In the genomic region with DNA sequence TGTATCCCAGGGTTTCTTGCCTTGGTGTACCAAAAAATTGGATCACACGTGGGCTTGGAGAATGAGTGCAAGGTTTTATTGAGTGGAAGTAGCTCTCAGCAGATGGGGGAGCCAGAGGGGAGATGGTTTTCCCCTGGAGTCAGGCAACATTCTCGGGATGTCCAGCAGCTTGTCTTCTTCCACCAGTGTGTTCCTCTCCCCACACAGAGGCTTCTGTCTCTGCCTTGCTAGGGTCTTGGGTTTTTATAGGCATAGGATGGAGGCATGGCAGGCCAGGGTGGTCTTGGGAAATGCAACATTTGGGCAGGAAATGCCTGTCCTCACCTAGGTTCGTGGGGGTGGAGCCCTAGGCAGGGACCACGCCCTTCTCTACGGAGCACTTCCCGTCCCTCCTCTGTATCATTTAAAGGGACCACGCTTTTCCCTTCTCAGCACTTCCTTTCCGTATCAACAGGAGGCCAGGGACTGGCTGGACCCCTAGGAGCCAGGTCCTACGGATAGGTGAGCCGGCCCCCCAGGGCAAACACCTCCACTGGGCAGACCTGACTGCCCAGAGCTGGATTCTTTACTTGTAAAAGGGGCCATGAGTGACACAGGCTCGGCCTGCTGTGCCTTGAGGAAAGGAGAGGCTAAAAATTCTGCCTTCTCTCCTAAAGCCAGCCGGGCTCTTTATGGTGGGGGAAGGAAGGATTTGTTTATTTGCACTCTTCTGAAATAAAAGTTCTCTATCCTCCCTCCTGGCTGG, we compare ENCODE assay signal across 1 cellular context.
TF ChIP-seq lines count a peak whose summit lies in the region.

No MANE protein-coding gene starts in this region.

TF ChIP-seq in HEK293, 187 proteins besides CTCF, POLR2A, EP300 and RAD21 (continued from another document and continues in another):
- TF ChIP-seq PRDM10 (tag by site-specific recombination; IDR thresholded peaks at IDR 0.05) (peak; percentile 26), PRDM1 (tag by site-specific recombination; IDR thresholded peaks at IDR 0.05) (no peak), KLF1 (tag by site-specific recombination; IDR thresholded peaks at IDR 0.05) (peak; percentile 59), ZNF843 (tag by site-specific recombination; IDR thresholded peaks at IDR 0.05) (no peak), ZNF664 (tag by site-specific recombination; IDR thresholded peaks at IDR 0.05) (no peak), ZNF211 (tag by site-specific recombination; IDR thresholded peaks at IDR 0.05; ENCODE audit: low read depth) (no peak), ZNF544 (tag by site-specific recombination; IDR thresholded peaks at IDR 0.05) (no peak), MYNN (tag by site-specific recombination; IDR thresholded peaks at IDR 0.05; ENCODE audit: borderline replicate concordance) (no peak), KLF10 (tag by site-specific recombination; IDR thresholded peaks at IDR 0.05) (0 out of 2 replicates have a peak, but pooled peaks have one; percentile 19), SP2 (tag by site-specific recombination; IDR thresholded peaks at IDR 0.05) (peak; percentile 78), ZNF549 (tag by site-specific recombination; IDR thresholded peaks at IDR 0.05) (no peak), ZNF426 (tag by site-specific recombination; IDR thresholded peaks at IDR 0.05) (no peak), PATZ1 (tag by site-specific recombination; IDR thresholded peaks at IDR 0.05) (0 out of 2 replicates have a peak, but pooled peaks have one; percentile 4), ZNF704 (tag by site-specific recombination; IDR thresholded peaks at IDR 0.05) (no peak), KLF9 (tag by site-specific recombination; IDR thresholded peaks at IDR 0.05; ENCODE audit: low read depth) (peak; percentile 92), ZIC2 (tag by site-specific recombination; IDR thresholded peaks at IDR 0.05) (peak; percentile 5; the same call in 1 of the 2 replicates), ZEB2 (tag by site-specific recombination; IDR thresholded peaks at IDR 0.05) (no peak), ZBTB8A (tag by site-specific recombination; IDR thresholded peaks at IDR 0.05) (no peak), SCRT1 (tag by site-specific recombination; IDR thresholded peaks at IDR 0.05; ENCODE audit: borderline replicate concordance) (peak; percentile 82; the same call in 1 of the 2 replicates), ZNF623 (tag by site-specific recombination; IDR thresholded peaks at IDR 0.05) (no peak), BCL11A (tag by site-specific recombination; IDR thresholded peaks at IDR 0.05; ENCODE audit: low read depth) (no peak), MEIS1 (CRISPR knock-in tag; IDR thresholded peaks at IDR 0.05; ENCODE audit: borderline replicate concordance) (no peak), ZNF292 (tag by site-specific recombination; IDR thresholded peaks at IDR 0.05; ENCODE audit: borderline replicate concordance, low read depth) (no peak), ZNF362 (tag by site-specific recombination; IDR thresholded peaks at IDR 0.05) (no peak), WT1 (tag by site-specific recombination; IDR thresholded peaks at IDR 0.05) (no peak), SETDB1 (IDR thresholded peaks at IDR 0.05; ENCODE audit: insufficient read length, low read length) (no peak), ZNF10 (tag by site-specific recombination; IDR thresholded peaks at IDR 0.05) (no peak), ZNF701 (tag by site-specific recombination; IDR thresholded peaks at IDR 0.05) (no peak), KLF16 (tag by site-specific recombination; IDR thresholded peaks at IDR 0.05) (no peak), ZNF350 (tag by site-specific recombination; IDR thresholded peaks at IDR 0.05) (no peak), REPIN1 (tag by site-specific recombination; IDR thresholded peaks at IDR 0.05; ENCODE audit: low read depth) (no peak), ZNF138 (tag by site-specific recombination; IDR thresholded peaks at IDR 0.05; ENCODE audit: borderline replicate concordance) (no peak), HOXD13 (CRISPR knock-in tag; IDR thresholded peaks at IDR 0.05; ENCODE audit: borderline replicate concordance) (no peak), SP3 (tag by site-specific recombination; IDR thresholded peaks at IDR 0.05) (peak; percentile 79), ZNF223 (tag by site-specific recombination; IDR thresholded peaks at IDR 0.05) (no peak), ZNF561 (tag by site-specific recombination; IDR thresholded peaks at IDR 0.05; ENCODE audit: borderline replicate concordance) (no peak), ZNF792 (tag by site-specific recombination; IDR thresholded peaks at IDR 0.05) (no peak), ZFP3 (tag by site-specific recombination; IDR thresholded peaks at IDR 0.05; ENCODE audit: low read depth) (no peak), GFI1B (tag by site-specific recombination; IDR thresholded peaks at IDR 0.05) (no peak), ZNF621 (tag by site-specific recombination; IDR thresholded peaks at IDR 0.05) (no peak), ZNF391 (tag by site-specific recombination; IDR thresholded peaks at IDR 0.05; ENCODE audit: borderline replicate concordance, low read depth) (no peak), ZSCAN5A (tag by site-specific recombination; IDR thresholded peaks at IDR 0.05) (no peak), ZNF140 (tag by site-specific recombination; IDR thresholded peaks at IDR 0.05) (no peak), ZNF335 (tag by site-specific recombination; conservative IDR thresholded peaks at IDR 0.05) (peak; percentile 68), GLI4 (tag by site-specific recombination; IDR thresholded peaks at IDR 0.05) (no peak)
- TF ChIP-seq, protein P1, sequence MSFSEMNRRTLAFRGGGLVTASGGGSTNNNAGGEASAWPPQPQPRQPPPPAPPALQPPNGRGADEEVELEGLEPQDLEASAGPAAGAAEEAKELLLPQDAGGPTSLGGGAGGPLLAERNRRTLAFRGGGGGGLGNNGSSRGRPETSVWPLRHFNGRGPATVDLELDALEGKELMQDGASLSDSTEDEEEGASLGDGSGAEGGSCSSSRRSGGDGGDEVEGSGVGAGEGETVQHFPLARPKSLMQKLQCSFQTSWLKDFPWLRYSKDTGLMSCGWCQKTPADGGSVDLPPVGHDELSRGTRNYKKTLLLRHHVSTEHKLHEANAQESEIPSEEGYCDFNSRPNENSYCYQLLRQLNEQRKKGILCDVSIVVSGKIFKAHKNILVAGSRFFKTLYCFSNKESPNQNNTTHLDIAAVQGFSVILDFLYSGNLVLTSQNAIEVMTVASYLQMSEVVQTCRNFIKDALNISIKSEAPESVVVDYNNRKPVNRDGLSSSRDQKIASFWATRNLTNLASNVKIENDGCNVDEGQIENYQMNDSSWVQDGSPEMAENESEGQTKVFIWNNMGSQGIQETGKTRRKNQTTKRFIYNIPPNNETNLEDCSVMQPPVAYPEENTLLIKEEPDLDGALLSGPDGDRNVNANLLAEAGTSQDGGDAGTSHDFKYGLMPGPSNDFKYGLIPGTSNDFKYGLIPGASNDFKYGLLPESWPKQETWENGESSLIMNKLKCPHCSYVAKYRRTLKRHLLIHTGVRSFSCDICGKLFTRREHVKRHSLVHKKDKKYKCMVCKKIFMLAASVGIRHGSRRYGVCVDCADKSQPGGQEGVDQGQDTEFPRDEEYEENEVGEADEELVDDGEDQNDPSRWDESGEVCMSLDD (tag by site-specific recombination; IDR thresholded peaks at IDR 0.05), result no peak
- TF ChIP-seq, protein P2, sequence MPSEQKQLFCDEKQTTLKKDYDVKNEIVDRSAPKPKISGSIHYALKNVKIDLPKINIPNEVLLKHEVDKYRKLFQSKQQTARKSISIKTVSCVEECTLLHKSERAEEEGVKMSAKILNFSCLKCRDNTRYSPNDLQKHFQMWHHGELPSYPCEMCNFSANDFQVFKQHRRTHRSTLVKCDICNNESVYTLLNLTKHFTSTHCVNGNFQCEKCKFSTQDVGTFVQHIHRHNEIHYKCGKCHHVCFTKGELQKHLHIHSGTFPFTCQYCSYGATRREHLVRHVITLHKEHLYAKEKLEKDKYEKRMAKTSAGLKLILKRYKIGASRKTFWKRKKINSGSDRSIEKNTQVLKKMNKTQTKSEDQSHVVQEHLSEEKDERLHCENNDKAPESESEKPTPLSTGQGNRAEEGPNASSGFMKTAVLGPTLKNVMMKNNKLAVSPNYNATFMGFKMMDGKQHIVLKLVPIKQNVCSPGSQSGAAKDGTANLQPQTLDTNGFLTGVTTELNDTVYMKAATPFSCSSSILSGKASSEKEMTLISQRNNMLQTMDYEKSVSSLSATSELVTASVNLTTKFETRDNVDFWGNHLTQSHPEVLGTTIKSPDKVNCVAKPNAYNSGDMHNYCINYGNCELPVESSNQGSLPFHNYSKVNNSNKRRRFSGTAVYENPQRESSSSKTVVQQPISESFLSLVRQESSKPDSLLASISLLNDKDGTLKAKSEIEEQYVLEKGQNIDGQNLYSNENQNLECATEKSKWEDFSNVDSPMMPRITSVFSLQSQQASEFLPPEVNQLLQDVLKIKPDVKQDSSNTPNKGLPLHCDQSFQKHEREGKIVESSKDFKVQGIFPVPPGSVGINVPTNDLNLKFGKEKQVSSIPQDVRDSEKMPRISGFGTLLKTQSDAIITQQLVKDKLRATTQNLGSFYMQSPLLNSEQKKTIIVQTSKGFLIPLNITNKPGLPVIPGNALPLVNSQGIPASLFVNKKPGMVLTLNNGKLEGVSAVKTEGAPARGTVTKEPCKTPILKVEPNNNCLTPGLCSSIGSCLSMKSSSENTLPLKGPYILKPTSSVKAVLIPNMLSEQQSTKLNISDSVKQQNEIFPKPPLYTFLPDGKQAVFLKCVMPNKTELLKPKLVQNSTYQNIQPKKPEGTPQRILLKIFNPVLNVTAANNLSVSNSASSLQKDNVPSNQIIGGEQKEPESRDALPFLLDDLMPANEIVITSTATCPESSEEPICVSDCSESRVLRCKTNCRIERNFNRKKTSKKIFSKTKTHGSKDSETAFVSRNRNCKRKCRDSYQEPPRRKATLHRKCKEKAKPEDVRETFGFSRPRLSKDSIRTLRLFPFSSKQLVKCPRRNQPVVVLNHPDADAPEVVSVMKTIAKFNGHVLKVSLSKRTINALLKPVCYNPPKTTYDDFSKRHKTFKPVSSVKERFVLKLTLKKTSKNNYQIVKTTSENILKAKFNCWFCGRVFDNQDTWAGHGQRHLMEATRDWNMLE (tag by site-specific recombination; conservative IDR thresholded peaks at IDR 0.05; ENCODE audit: low read depth), result no peak; the same call in 1 of the 2 replicates
